Comparison of ENCODE assay signal across 14 cellular contexts in the genomic region with DNA sequence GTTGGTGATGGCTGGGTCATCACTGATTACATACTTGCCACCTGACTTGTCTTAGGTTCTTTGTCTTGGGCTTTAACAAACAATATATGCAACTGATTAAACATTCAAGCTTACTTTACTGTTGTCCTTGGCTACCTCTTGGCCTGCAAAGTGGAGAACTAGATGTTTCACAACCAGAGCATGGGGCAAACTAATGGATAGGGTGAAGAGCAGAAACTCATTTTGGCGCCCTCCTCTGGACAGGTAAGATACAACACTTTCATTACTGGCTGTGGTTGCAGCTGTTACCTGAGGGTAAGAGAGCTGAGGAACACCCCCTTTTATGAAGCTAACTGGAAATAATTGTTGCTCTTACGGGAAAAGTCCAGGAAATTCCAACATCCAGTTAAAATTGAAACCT.
DNase-seq lines count a peak whose midpoint lies in the region; ATAC-seq, FAIRE-seq and TF ChIP-seq lines count a peak whose summit lies in the region.
"Had no signal": no experiment of that assay in that cellular context is flagged by ENCODE, and none has a peak within 500 bp of the region (broad histone marks: within the 10 kb centered on the region; RNA-seq: fewer than 3 reads in every experiment).

No MANE protein-coding gene starts in this region.

- H3K14ac ChIP-seq in H1 (ENCODE audit: insufficient read length) = no peak overlapping the region

- H2BK5ac ChIP-seq in H1 (ENCODE audit: low read depth, low read length) = no peak overlapping the region

- no peak overlapping the region for H3K4me3 ChIP-seq in H1 (ENCODE audit: extremely low read depth in 1 of 4, insufficient read depth in 2 of 4, low read depth in 3 of 4, low read length in 4 of 4)
- H3K4me3 ChIP-seq in osteoblast (ENCODE audit: insufficient read depth, low read length) = no peak overlapping the region
- H3K4me3 ChIP-seq: gastroesophageal sphincter, tibial artery had no signal

- no peaks in the 10 kb centered on the region for H3K23me2 ChIP-seq in H1 (ENCODE audit: low read depth, low read length)

- WGBS in H1 (ENCODE audit: extremely low coverage in 1 of 2, insufficient coverage in 1 of 2, insufficient read length in 1 of 2, insufficient replicate concordance in 2 of 2, low coverage in 1 of 2, low lambda C conversion rate in 2 of 2, missing lambda C conversion rate in 1 of 2), 2 experiments = 19% methylated on average over 2 of the region's 2 CpGs; no CpG with 5 or more reads in 1 of the 2 experiments

- peaks cover 0 to 3% (median 0%) of the 10 kb centered on the region in 4 experiments; a peak in 2 of 8 replicates for H3K36me3 ChIP-seq in H1 (ENCODE audit: control insufficient read depth in 2 of 4, insufficient read depth in 4 of 4, low read length in 3 of 4)
- H3K36me3 ChIP-seq in osteoblast (ENCODE audit: insufficient read depth, low read length) = no peaks in the 10 kb centered on the region
- H3K36me3 ChIP-seq: gastroesophageal sphincter, tibial artery had no signal

- POLR2A ChIA-PET in H1 (lab: Charles Lee; ENCODE audit: partially characterized antibody) = interaction anchor here (1.1 kb wide), 1 partner anchor 25 kb away, joined by 3 read pairs; no protein-coding TSS in a partner anchor

- H3K79me1 ChIP-seq in H1 (ENCODE audit: low read depth, low read length) = no peaks in the 10 kb centered on the region

- no peak overlapping the region for H3K9ac ChIP-seq in H1 (replicated peaks in 1 of 4; ENCODE audit: extremely low read depth in 1 of 4, low read depth in 3 of 4, low read length in 3 of 4)

- no peak for TF ChIP-seq POLR2A in H1 (IDR thresholded peaks at IDR 0.05; ENCODE audit: control extremely low read depth in 1 of 2, low read depth in 2 of 2, low read length in 2 of 2)

- no peak overlapping the region for H2AK5ac ChIP-seq in H1 (ENCODE audit: low read depth, low read length)

- no peak overlapping the region for H2BK120ac ChIP-seq in H1 (replicated peaks; ENCODE audit: low read depth, low read length)

- peak; percentile 71 for TF ChIP-seq CTCF in LNCAP (IDR thresholded peaks at IDR 0.05)
- TF ChIP-seq CTCF in H1 (IDR thresholded peaks at IDR 0.05; ENCODE audit: control extremely low read depth in 1 of 3, insufficient read depth in 1 of 3, low read depth in 1 of 3, low read length in 3 of 3) = peak in 2 of 3 experiments; percentile 44 to 75; a peak in 2 of 4 replicates
- TF ChIP-seq CTCF in osteoblast (IDR thresholded peaks at IDR 0.05; ENCODE audit: extremely low read depth, low read depth, low read length) = peak; percentile 24

- H3K18ac ChIP-seq in H1 (ENCODE audit: extremely low read depth, low read length) = no peak overlapping the region

- peaks cover 14 to 15% of the 10 kb centered on the region in 2 experiments; a peak in 3 of 4 replicates for H3K9me3 ChIP-seq in H1 (ENCODE audit: insufficient read depth in 2 of 2, low read depth in 1 of 2, low read length in 1 of 2)
- H3K9me3 ChIP-seq in osteoblast (ENCODE audit: low read depth, low read length) = no peaks in the 10 kb centered on the region

- H2BK12ac ChIP-seq in H1 (ENCODE audit: low read depth, low read length) = no peak overlapping the region

- H3K27ac ChIP-seq in H1 (ENCODE audit: low read depth, low read length) (no peak overlapping the region), osteoblast (ENCODE audit: low read depth, low read length) (no peak overlapping the region)
- H3K27ac ChIP-seq: gastroesophageal sphincter, tibial artery had no signal

- no peak overlapping the region for H2BK20ac ChIP-seq in H1 (ENCODE audit: low read length)

- DNase-seq in NCI-H146 (lab: John Stamatoyannopoulos, UW) (peak; percentile 44), NCI-H146 treated with DMSO at 0.1 percent for 48 hours (lab: John Stamatoyannopoulos, UW; ENCODE audit: unreplicated experiment) (no peak), H1 (ENCODE audit: low read depth in 1 of 2, low spot score in 2 of 2) (peak in 1 of 2 experiments; percentile 63), osteoblast (ENCODE audit: insufficient read length, low spot score, missing footprints) (no peak), dermis blood vessel endothelial cell (no peak)
- DNase-seq: activated CD4-positive, alpha-beta T cell treated with anti-CD3 and anti-CD28 coated beads for 4 hours; natural killer cell; tibial artery had no signal

- ATAC-seq in GM19324 (IDR thresholded peaks at IDR 0.05; ENCODE audit: low FRiP score, unreplicated experiment) = no peak
- ATAC-seq in GM21390 (IDR thresholded peaks at IDR 0.05; ENCODE audit: unreplicated experiment) = no peak
- ATAC-seq: gastroesophageal sphincter, natural killer cell had no signal

- peak; percentile 64 to 66 for TF ChIP-seq RAD21 in H1 (IDR thresholded peaks at IDR 0.05 in 1 of 2, conservative IDR thresholded peaks at IDR 0.05 in 1 of 2; ENCODE audit: low read depth in 2 of 2, low read length in 2 of 2)

- H3K4me2 ChIP-seq in H1 (ENCODE audit: insufficient read depth in 1 of 2, low read depth in 2 of 2, low read length in 2 of 2) (no peak overlapping the region), osteoblast (ENCODE audit: insufficient read depth, low read length) (no peak overlapping the region)

- H3K27me3 ChIP-seq in H1 (replicated peaks in 1 of 4; ENCODE audit: control insufficient read depth in 3 of 4, extremely low read depth in 1 of 4, insufficient read depth in 3 of 4, low read length in 3 of 4) (no peaks in the 10 kb centered on the region), osteoblast (ENCODE audit: insufficient read depth, low read length) (no peaks in the 10 kb centered on the region)
- H3K27me3 ChIP-seq: gastroesophageal sphincter, tibial artery had no signal

- H4K20me1 ChIP-seq in H1 (replicated peaks in 1 of 2; ENCODE audit: control insufficient read depth in 1 of 2, insufficient read depth in 2 of 2, low read length in 2 of 2) = no peaks in the 10 kb centered on the region
- no peaks in the 10 kb centered on the region for H4K20me1 ChIP-seq in osteoblast (ENCODE audit: insufficient read depth, low read length)

- H3K79me2 ChIP-seq in H1 (ENCODE audit: control insufficient read depth in 1 of 2, insufficient read depth in 2 of 2, low read length in 2 of 2) (no peaks in the 10 kb centered on the region), osteoblast (ENCODE audit: insufficient read depth, low read length) (no peaks in the 10 kb centered on the region)

- H4K8ac ChIP-seq in H1 (ENCODE audit: extremely low read depth, insufficient read depth, low read length) = no peak overlapping the region

- TF ChIP-seq EP300 in H1 (IDR thresholded peaks at IDR 0.05; ENCODE audit: borderline replicate concordance in 1 of 2, low read depth in 2 of 2, low read length in 2 of 2) = no peak

- no peak overlapping the region for H3K23ac ChIP-seq in H1 (ENCODE audit: insufficient read length)

- no peaks in the 10 kb centered on the region for H3K4me1 ChIP-seq in H1 (replicated peaks in 1 of 4; ENCODE audit: control insufficient read depth in 3 of 4, insufficient read depth in 4 of 4, low read length in 3 of 4)
- no peaks in the 10 kb centered on the region for H3K4me1 ChIP-seq in osteoblast (ENCODE audit: insufficient read depth, low read length)
- H3K4me1 ChIP-seq: gastroesophageal sphincter, tibial artery had no signal

- H2BK15ac ChIP-seq in H1 (ENCODE audit: low read length) = no peak overlapping the region

- no peak overlapping the region for H4K5ac ChIP-seq in H1 (ENCODE audit: insufficient read length, low read depth, low read length)

- no peak overlapping the region for H3K4ac ChIP-seq in H1 (replicated peaks; ENCODE audit: insufficient read length, low read depth, low read length)

- H4K91ac ChIP-seq in H1 (replicated peaks; ENCODE audit: insufficient read length, low read length) = no peak overlapping the region

- no peak overlapping the region for H3K56ac ChIP-seq in H1 (replicated peaks; ENCODE audit: insufficient read length, low read depth, low read length)

- H2AFZ ChIP-seq in H1 (ENCODE audit: low read length) = no peak overlapping the region
- H2AFZ ChIP-seq in osteoblast (ENCODE audit: low read length) = no peak overlapping the region

- CTCF ChIA-PET in H1 (lab: Charles Lee; ENCODE audit: partially characterized antibody) = interaction anchor here (0.6 to 2.2 kb wide), 23 partner anchors 8 to 996 kb away, joined by 3 to 9 read pairs (median 3); no protein-coding TSS in a partner anchor

- FAIRE-seq in H1 (lab: Jason Lieb, UNC) = peak; percentile 82
- FAIRE-seq: A204.1, HTR-8/SVneo had no signal

TF ChIP-seq in H1, 55 proteins besides CTCF, POLR2A, EP300 and RAD21:
- TF ChIP-seq HDAC6 (IDR thresholded peaks at IDR 0.05; ENCODE audit: low read depth, low read length) = no peak
- 0 out of 2 replicates have a peak, but pooled peaks have one; percentile 41 for TF ChIP-seq CEBPB (IDR thresholded peaks at IDR 0.05; ENCODE audit: low read depth, low read length)
- TF ChIP-seq PHF8 (conservative IDR thresholded peaks at IDR 0.05; ENCODE audit: low read depth, low read length) = no peak
- no peak for TF ChIP-seq BACH1 (IDR thresholded peaks at IDR 0.05; ENCODE audit: low read length)
- no peak for TF ChIP-seq SIN3A (conservative IDR thresholded peaks at IDR 0.05 in 1 of 2, IDR thresholded peaks at IDR 0.05 in 1 of 2; ENCODE audit: low read depth in 1 of 2, low read length in 2 of 2)
